12 cellular contexts compared by ENCODE assay signal in the genomic region with DNA sequence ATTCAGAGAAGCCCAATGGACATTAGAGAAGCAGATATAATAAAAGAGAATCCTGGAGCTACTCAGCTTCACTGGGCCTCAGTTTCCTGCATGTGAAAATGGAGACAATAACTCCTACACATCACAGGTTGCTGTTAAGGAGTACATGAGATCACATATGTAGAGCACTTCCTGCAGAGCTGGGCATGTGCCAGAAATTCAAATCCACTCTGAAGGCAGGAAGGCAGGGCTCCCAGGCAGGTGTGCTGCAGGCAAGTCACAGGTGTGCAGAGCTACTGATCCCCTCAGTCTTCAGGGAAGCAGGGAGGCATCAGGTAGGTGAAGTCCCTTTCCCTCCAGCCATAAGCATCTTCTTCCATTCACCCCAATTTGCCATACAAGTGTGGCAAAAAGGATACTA. TPM values are rescaled to one million over a fixed set of nuclear protein-coding genes. Genes with fewer than 3 reads are reported as not detected.
DNase-seq lines count a peak whose midpoint lies in the region; ATAC-seq, FAIRE-seq and TF ChIP-seq lines count a peak whose summit lies in the region.
"Had no signal": no experiment of that assay in that cellular context is flagged by ENCODE, and none has a peak within 500 bp of the region (broad histone marks: within the 10 kb centered on the region; RNA-seq: fewer than 3 reads in every experiment).

No MANE protein-coding gene starts in this region.

- no peak for ATAC-seq in activated naive CD4-positive, alpha-beta T cell treated with anti-CD3 and anti-CD28 coated beads, Interleukin-2, amount 50 U/mL, for 72 hours
- peak; percentile 36 for ATAC-seq in GM12878
- no peak for ATAC-seq in GM18517 (IDR thresholded peaks at IDR 0.05; ENCODE audit: unreplicated experiment)
- no peak for ATAC-seq in HG03196 (IDR thresholded peaks at IDR 0.05; ENCODE audit: unreplicated experiment)

- H3K9me3 ChIP-seq in GM12878 (replicated peaks; ENCODE audit: control insufficient read depth, insufficient read depth, low read length) (no peaks in the 10 kb centered on the region), vagina (no peaks in the 10 kb centered on the region)
- H3K9me3 ChIP-seq: colonic mucosa had no signal

- no peak overlapping the region for H3K4me3 Mint-ChIP-seq in activated naive CD4-positive, alpha-beta T cell treated with anti-CD3 and anti-CD28 coated beads, Interleukin-2, amount 10 ng/mL, durations not matched to agents 7 days and 5 days
- H3K4me3 Mint-ChIP-seq: mesothelial cell of epicardium; stimulated activated memory B cell treated with anti-CD40 and anti-IgM and Interleukin-4, amounts not matched to agents 10 μg/mL and 1 μg/mL and 100 μg/mL, for 72 hours had no signal

- H3K27ac ChIP-seq in GM12878 (ENCODE audit: control insufficient read depth, insufficient read depth): peak overlapping the region; percentile 62
- peak overlapping the region; percentile 31 for H3K27ac ChIP-seq in vagina
- H3K27ac ChIP-seq: colonic mucosa had no signal

- H3K27ac Mint-ChIP-seq in activated naive CD4-positive, alpha-beta T cell treated with anti-CD3 and anti-CD28 coated beads, Interleukin-2, amount 10 ng/mL, durations not matched to agents 7 days and 5 days: peak overlapping the region; percentile 60
- no peak overlapping the region for H3K27ac Mint-ChIP-seq in activated naive CD4-positive, alpha-beta T cell treated with anti-CD3 and anti-CD28 coated beads, Interleukin-2, amount 50 U/mL, for 72 hours
- H3K27ac Mint-ChIP-seq: activated naive CD8-positive, alpha-beta T cell treated with anti-CD3 and anti-CD28 coated beads, Interleukin-2, amount 10 ng/mL, durations not matched to agents 7 days and 5 days; mesothelial cell of epicardium; stimulated activated memory B cell treated with anti-CD40 and anti-IgM and Interleukin-4, amounts not matched to agents 10 μg/mL and 1 μg/mL and 100 μg/mL, for 72 hours had no signal

- no peak for FAIRE-seq in GM12878 (lab: Jason Lieb, UNC)

- no peak overlapping the region for H2AFZ ChIP-seq in GM12878 (ENCODE audit: control insufficient read depth, low read depth, low read length)

- H3K4me1 ChIP-seq in GM12878 (ENCODE audit: control insufficient read depth, insufficient read depth, low read length) (peaks cover 25% of the 10 kb centered on the region), vagina (peaks cover 19% of the 10 kb centered on the region)
- H3K4me1 ChIP-seq: colonic mucosa had no signal

- BruUV-seq in GM12878 (replicated peaks; lab: Mats Ljungman, UMichigan): no TSS peak

- POLR2A ChIA-PET in GM12878 (lab: Charles Lee): interaction anchor here (1.0 to 2.4 kb wide), 6 partner anchors 24 to 258 kb away, joined by 3 to 26 read pairs (median 4); no protein-coding TSS in a partner anchor

- no peaks in the 10 kb centered on the region for H3K27me3 ChIP-seq in GM12878 (replicated peaks in 1 of 2; ENCODE audit: control insufficient read depth in 2 of 2, insufficient read depth in 2 of 2, low read length in 1 of 2)
- H3K27me3 ChIP-seq in vagina: no peaks in the 10 kb centered on the region
- H3K27me3 ChIP-seq: colonic mucosa had no signal

- DNase-seq in activated naive CD4-positive, alpha-beta T cell treated with anti-CD3 and anti-CD28 coated beads, Interleukin-2, amount 10 ng/mL, durations not matched to agents 7 days and 5 days: no peak
- no peak for DNase-seq in activated naive CD4-positive, alpha-beta T cell treated with anti-CD3 and anti-CD28 coated beads, Interleukin-2, amount 50 U/mL, for 72 hours (ENCODE audit: low spot score in 2 of 2)
- DNase-seq in NCI-H2029 (lab: John Stamatoyannopoulos, UW): peak; percentile 78
- peak; percentile 24 for DNase-seq in GM12878 (ENCODE audit: low read depth, low spot score)
- no peak for DNase-seq in vagina (ENCODE audit: extremely low spot score in 2 of 2)
- DNase-seq in islet precursor cell: no peak
- DNase-seq: activated naive CD8-positive, alpha-beta T cell treated with anti-CD3 and anti-CD28 coated beads, Interleukin-2, amount 10 ng/mL, durations not matched to agents 7 days and 5 days had no signal

- TF ChIP-seq CTCF in GM12878 (IDR thresholded peaks at IDR 0.05 in 2 of 3, conservative IDR thresholded peaks at IDR 0.05 in 1 of 3; ENCODE audit: control insufficient read depth in 2 of 3, extremely low read depth in 1 of 3, insufficient read depth in 1 of 3, low read depth in 3 of 3, low read length in 3 of 3) (no peak), vagina (IDR thresholded peaks at IDR 0.05) (no peak)

- peaks cover 3% of the 10 kb centered on the region for H3K27me3 Mint-ChIP-seq in activated naive CD4-positive, alpha-beta T cell treated with anti-CD3 and anti-CD28 coated beads, Interleukin-2, amount 10 ng/mL, durations not matched to agents 7 days and 5 days
- H3K27me3 Mint-ChIP-seq: stimulated activated memory B cell treated with anti-CD40 and anti-IgM and Interleukin-4, amounts not matched to agents 10 μg/mL and 1 μg/mL and 100 μg/mL, for 72 hours had no signal

- in situ Hi-C loops in GM12878 (cut with MboI): loop anchor here (5.0 to 25.0 kb wide), 2 partner anchors 232 to 607 kb away; no protein-coding TSS in a partner anchor

- no peaks in the 10 kb centered on the region for H3K36me3 Mint-ChIP-seq in activated naive CD4-positive, alpha-beta T cell treated with anti-CD3 and anti-CD28 coated beads, Interleukin-2, amount 10 ng/mL, durations not matched to agents 7 days and 5 days
- H3K36me3 Mint-ChIP-seq in activated naive CD4-positive, alpha-beta T cell treated with anti-CD3 and anti-CD28 coated beads, Interleukin-2, amount 50 U/mL, for 72 hours: no peaks in the 10 kb centered on the region
- H3K36me3 Mint-ChIP-seq: activated naive CD8-positive, alpha-beta T cell treated with anti-CD3 and anti-CD28 coated beads, Interleukin-2, amount 10 ng/mL, durations not matched to agents 7 days and 5 days; stimulated activated memory B cell treated with anti-CD40 and anti-IgM and Interleukin-4, amounts not matched to agents 10 μg/mL and 1 μg/mL and 100 μg/mL, for 72 hours had no signal

- no peak overlapping the region; the same call in 1 of the 2 replicates for H3K4me2 ChIP-seq in GM12878 (ENCODE audit: control insufficient read depth, insufficient read depth)

- H3K4me1 Mint-ChIP-seq in activated naive CD4-positive, alpha-beta T cell treated with anti-CD3 and anti-CD28 coated beads, Interleukin-2, amount 10 ng/mL, durations not matched to agents 7 days and 5 days: peaks cover 25% of the 10 kb centered on the region
- H3K4me1 Mint-ChIP-seq: mesothelial cell of epicardium had no signal

- CTCF ChIA-PET in activated naive CD4-positive, alpha-beta T cell treated with anti-CD3 and anti-CD28 coated beads, Interleukin-2, amount 10 ng/mL, durations not matched to agents 7 days and 5 days (lab: Charles Lee): interaction anchor here (0.6 to 5.1 kb wide), 18 partner anchors 9 to 280 kb away, joined by 3 to 27 read pairs (median 3); no protein-coding TSS in a partner anchor
- CTCF ChIA-PET in GM12878 (lab: Yijun Ruan, JAX): interaction anchor here (0.7 to 5.9 kb wide), 50 partner anchors 10 to 722 kb away, joined by 3 to 84 read pairs (median 8); a partner anchor contains a TSS

- no peak for TF ChIP-seq RAD21 in GM12878 (IDR thresholded peaks at IDR 0.05; ENCODE audit: insufficient read depth, low read depth, low read length)

- TF ChIP-seq EP300 in GM12878 (IDR thresholded peaks at IDR 0.05; ENCODE audit: borderline replicate concordance in 1 of 2, control insufficient read depth in 1 of 2, low read depth in 2 of 2, low read length in 2 of 2): no peak

- SMC1A ChIA-PET in GM12878 (lab: Charles Lee; ENCODE audit: uncharacterized antibody, unreplicated experiment): interaction anchor here (0.5 to 4.4 kb wide), 37 partner anchors 9 to 296 kb away, joined by 3 to 24 read pairs (median 6); no protein-coding TSS in a partner anchor

- H3K79me2 ChIP-seq in GM12878 (ENCODE audit: control insufficient read depth, insufficient read depth, low read length): no peaks in the 10 kb centered on the region

- H4K20me1 ChIP-seq in GM12878 (ENCODE audit: control insufficient read depth, insufficient read depth): no peaks in the 10 kb centered on the region

- TF ChIP-seq POLR2A in GM12878 (IDR thresholded peaks at IDR 0.05; ENCODE audit: low read depth, low read length) (no peak), vagina (IDR thresholded peaks at IDR 0.05) (no peak)

- no peaks in the 10 kb centered on the region for H3K9me3 Mint-ChIP-seq in activated naive CD4-positive, alpha-beta T cell treated with anti-CD3 and anti-CD28 coated beads, Interleukin-2, amount 10 ng/mL, durations not matched to agents 7 days and 5 days
- no peaks in the 10 kb centered on the region for H3K9me3 Mint-ChIP-seq in activated naive CD4-positive, alpha-beta T cell treated with anti-CD3 and anti-CD28 coated beads, Interleukin-2, amount 50 U/mL, for 72 hours
- H3K9me3 Mint-ChIP-seq: activated naive CD8-positive, alpha-beta T cell treated with anti-CD3 and anti-CD28 coated beads, Interleukin-2, amount 10 ng/mL, durations not matched to agents 7 days and 5 days; mesothelial cell of epicardium; stimulated activated memory B cell treated with anti-CD40 and anti-IgM and Interleukin-4, amounts not matched to agents 10 μg/mL and 1 μg/mL and 100 μg/mL, for 72 hours had no signal

- RAD21 ChIA-PET in GM12878 (lab: Charles Lee; ENCODE audit: unreplicated experiment): interaction anchor here (0.7 to 3.9 kb wide), 23 partner anchors 13 to 280 kb away, joined by 3 to 36 read pairs (median 4); no protein-coding TSS in a partner anchor

- H3K36me3 ChIP-seq in GM12878 (ENCODE audit: control insufficient read depth in 2 of 2, insufficient read depth in 2 of 2, low read length in 1 of 2) (peaks cover 0 to 26% of the 10 kb centered on the region in 2 experiments; a peak in 3 of 4 replicates), vagina (peaks cover 0 to 26% of the 10 kb centered on the region in 2 donors)

- no peak overlapping the region for H3K9ac ChIP-seq in GM12878 (ENCODE audit: control insufficient read depth, insufficient read depth, low read length)

- intact Hi-C loops in GM12878 (cut with micrococcal nuclease; ENCODE audit: unreplicated experiment) (loop anchor here (2.0 kb wide), 2 partner anchors 52 to 280 kb away; no protein-coding TSS in a partner anchor), vagina (cut with DNase I) (loop anchor here (5.0 kb wide), 1 partner anchor 232 kb away; no protein-coding TSS in a partner anchor)

- no peak overlapping the region for H3K4me3 ChIP-seq in GM12878
- H3K4me3 ChIP-seq in vagina: no peak overlapping the region
- H3K4me3 ChIP-seq: colonic mucosa had no signal

RNA-seq across cellular contexts. Expression of a gene that starts 48.0 kb away (rescaled TPM):
- total RNA-seq in activated naive CD4-positive, alpha-beta T cell treated with anti-CD3 and anti-CD28 coated beads, Interleukin-2, amount 50 U/mL, for 72 hours: 10 to 100 TPM in 1 of 2 donors, 1 to 10 TPM in 1; 7.2 to 10.9 TPM
- total RNA-seq in GM12878 (2013; cell fraction: nucleolus; rRNA removed): 958 and 966 TPM in 2 replicates
- 139 and 159 TPM in 2 replicates for total RNA-seq in GM12878 (2014; rRNA removed)
- total RNA-seq in GM12878 (2014; rRNA removed; fragmentation: Illumina TruSeq; extraction: Trizol): 156 and 165 TPM in 2 replicates
- total RNA-seq in GM12878 (2021): 139 and 142 TPM in 2 replicates
- polyA plus RNA-seq in GM12878 (2011; ENCODE audit: low read depth): 64.6 TPM
- polyA plus RNA-seq in GM12878 (2011; rRNA removed): 68.7 and 73.0 TPM in 2 replicates
- 40.1 and 50.2 TPM in 2 replicates for polyA plus RNA-seq in GM12878 (2011; cell fraction: cytosol; rRNA removed)
- 186 and 281 TPM in 2 replicates for polyA plus RNA-seq in GM12878 (2011; cell fraction: nucleus; rRNA removed)
- 85.3 and 96.4 TPM in 2 replicates for polyA plus RNA-seq in GM12878 (2012)
- polyA plus RNA-seq in GM12878 (2014; fragmentation: Illumina TruSeq; extraction: Trizol): 106 and 110 TPM in 2 replicates
- 10 to 100 TPM; 32.1 to 35.6 TPM for polyA plus RNA-seq in GM12878 (2014; fragmentation: Nextera tagmentation; extraction: Ambion mirVana)
- 81.3 and 89.0 TPM in 2 replicates for polyA plus RNA-seq in GM12878 (2014; rRNA removed)
- polyA plus RNA-seq in GM12878 (2016; fragmentation: Nextera tagmentation; extraction: Ambion mirVana): 10 to 100 TPM; 47.1 to 64.2 TPM
- polyA minus RNA-seq in GM12878 (2011; rRNA and poly(A)+ RNA removed): 245 and 297 TPM in 2 replicates
- 58.9 and 59.6 TPM in 2 replicates for polyA minus RNA-seq in GM12878 (2011; cell fraction: cytosol; rRNA and poly(A)+ RNA removed)
- polyA minus RNA-seq in GM12878 (2011; cell fraction: nucleus; rRNA and poly(A)+ RNA removed): 534 and 723 TPM in 2 replicates
- 460 TPM for total RNA-seq in vagina

Comparison
In these comparisons a context has a peak if more than half of its experiments do, and no peak if none do; other contexts are left out.
1. DNase-seq: peak in NCI-H2029 (single experiment) and GM12878 (single experiment); none in activated naive CD4-positive, alpha-beta T cell treated with anti-CD3 and anti-CD28 coated beads, Interleukin-2, amount 10 ng/mL, durations not matched to agents 7 days and 5 days (single experiment), activated naive CD4-positive, alpha-beta T cell treated with anti-CD3 and anti-CD28 coated beads, Interleukin-2, amount 50 U/mL, for 72 hours (0 of 2), vagina (0 of 2) and islet precursor cell (single experiment).
2. RNA of a gene that starts 48.0 kb away (total RNA-seq): 460 TPM in vagina (single experiment) and 139 to 966 TPM in GM12878; 7.2 to 10.9 TPM in activated naive CD4-positive, alpha-beta T cell treated with anti-CD3 and anti-CD28 coated beads, Interleukin-2, amount 50 U/mL, for 72 hours; every median in the first group is over 10 times any median in the second.